22 cellular contexts compared by ENCODE assay signal in genomic region chr6:37376078-37376743, GRCh38.
"Had no signal": no experiment of that assay in that cellular context is flagged by ENCODE, and none has a peak within 500 bp of the region (broad histone marks: within the 10 kb centered on the region; RNA-seq: fewer than 3 reads in every experiment).

No MANE protein-coding gene starts in this region.

- H3K4me2 ChIP-seq: KMS-11, SK-N-SH had no signal

- H3K27me3 ChIP-seq: MG63, SJCRH30 had no signal

- H3K4me1 Mint-ChIP-seq: activated CD4-positive, alpha-beta T cell treated with anti-CD3 and anti-CD28 coated beads, Interleukin-2, amount 10 ng/mL, durations not matched to agents 24 days and 14 days; activated T-helper 17 cell treated with anti-CD3 and anti-CD28 coated beads, Interleukin-2, amount 50 U/mL, for 72 hours had no signal

- H3K9ac ChIP-seq: KMS-11, SK-N-SH had no signal

- ATAC-seq: activated T-helper 17 cell treated with anti-CD3 and anti-CD28 coated beads, Interleukin-2, amount 50 U/mL, for 72 hours had no signal

- H3K27ac ChIP-seq: KMS-11, SJCRH30 had no signal

- H3K27ac Mint-ChIP-seq: activated CD4-positive, alpha-beta T cell treated with anti-CD3 and anti-CD28 coated beads, Interleukin-2, amount 10 ng/mL, durations not matched to agents 24 days and 14 days; activated naive CD4-positive, alpha-beta T cell treated with anti-CD3 and anti-CD28 coated beads for 36 hours; activated naive CD8-positive, alpha-beta T cell; brain; T-helper 1 cell treated with Interleukin-12 subunit alpha and Interleukin-12 subunit beta and Interleukin-4 antibody, amounts not matched to agents 30 μg/mL and 1 μg/mL, for 36 hours had no signal

- H3K4me3 Mint-ChIP-seq: activated CD4-positive, alpha-beta T cell treated with anti-CD3 and anti-CD28 coated beads, Interleukin-2, amount 10 ng/mL, durations not matched to agents 24 days and 14 days; activated naive CD4-positive, alpha-beta T cell treated with anti-CD3 and anti-CD28 coated beads for 36 hours; activated naive CD8-positive, alpha-beta T cell; activated T-helper 17 cell treated with anti-CD3 and anti-CD28 coated beads, Interleukin-2, amount 50 U/mL, for 72 hours; brain; central memory CD8-positive, alpha-beta T cell; T-helper 1 cell treated with Interleukin-12 subunit alpha and Interleukin-12 subunit beta and Interleukin-4 antibody, amounts not matched to agents 30 μg/mL and 1 μg/mL, for 36 hours had no signal

- H3K9me3 ChIP-seq: MG63, SJCRH30, SK-N-SH had no signal

- H3K4me3 ChIP-seq: MG63, SJCRH30 had no signal

- DNase-seq: activated CD4-positive, alpha-beta T cell treated with anti-CD3 and anti-CD28 coated beads, Interleukin-2, amount 10 ng/mL, durations not matched to agents 24 days and 14 days; activated CD4-positive, alpha-beta T cell treated with anti-CD3 and anti-CD28 coated beads, Interleukin-2, amount 50 U/mL, for 48 hours; activated CD4-positive, CD25-positive, alpha-beta regulatory T cell treated with anti-CD3 and anti-CD28 coated beads, Interleukin-2, amount 50 U/mL, for 72 hours; activated gamma-delta T cell; activated naive CD4-positive, alpha-beta T cell treated with anti-CD3 and anti-CD28 coated beads for 36 hours; activated T-cell treated with anti-CD3 and anti-CD28 coated beads, Interleukin-2, amount 50 U/mL, for 48 hours; amygdala; MG63; NCI-H1105 treated with DMSO at 0.1 percent for 48 hours; NCI-H1436 treated with DMSO at 0.1 percent for 48 hours; NCI-H187; NCI-H2081; NCI-H510A treated with DMSO at 0.1 percent for 48 hours; Right ventricle myocardium superior; SJCRH30; SK-N-SH had no signal

- H3K9me3 Mint-ChIP-seq: activated CD4-positive, alpha-beta T cell treated with anti-CD3 and anti-CD28 coated beads, Interleukin-2, amount 10 ng/mL, durations not matched to agents 24 days and 14 days; activated naive CD4-positive, alpha-beta T cell treated with anti-CD3 and anti-CD28 coated beads for 36 hours; activated T-helper 17 cell treated with anti-CD3 and anti-CD28 coated beads, Interleukin-2, amount 50 U/mL, for 72 hours; brain; central memory CD8-positive, alpha-beta T cell; T-helper 1 cell treated with Interleukin-12 subunit alpha and Interleukin-12 subunit beta and Interleukin-4 antibody, amounts not matched to agents 30 μg/mL and 1 μg/mL, for 36 hours had no signal

- H3K27me3 Mint-ChIP-seq: activated CD4-positive, alpha-beta T cell treated with anti-CD3 and anti-CD28 coated beads, Interleukin-2, amount 10 ng/mL, durations not matched to agents 24 days and 14 days; activated naive CD8-positive, alpha-beta T cell; activated T-helper 17 cell treated with anti-CD3 and anti-CD28 coated beads, Interleukin-2, amount 50 U/mL, for 72 hours; brain; central memory CD8-positive, alpha-beta T cell had no signal
